Comparison of ENCODE assay signal across 1 cellular context in the genomic region with DNA sequence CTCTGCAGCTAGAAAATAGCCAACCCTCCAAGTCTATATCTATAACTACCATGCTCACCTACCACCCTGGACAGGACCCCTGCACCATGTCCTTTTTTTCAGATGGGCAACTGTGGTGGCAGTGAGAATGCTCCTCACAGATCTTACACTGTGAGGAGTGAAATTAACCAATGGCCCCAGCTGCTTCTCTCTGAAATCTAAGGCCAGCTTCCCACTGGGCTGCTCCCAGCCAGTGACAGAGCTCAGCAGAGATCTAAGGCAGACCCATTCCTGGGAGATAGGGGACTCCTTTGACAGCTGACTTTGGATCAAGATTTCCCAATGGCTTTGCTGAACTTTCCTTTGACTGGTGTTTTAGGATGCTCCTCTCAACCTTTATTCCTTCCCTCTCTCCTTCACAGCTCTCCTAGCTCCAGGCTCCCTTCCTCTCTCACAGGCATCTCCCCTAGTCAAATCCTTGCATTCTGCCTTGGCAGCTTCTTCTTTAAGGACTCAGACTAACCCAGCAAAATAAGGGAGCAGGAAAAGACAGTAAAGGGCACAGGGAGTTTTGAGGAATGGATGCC.
TF ChIP-seq lines count a peak whose summit lies in the region.

No MANE protein-coding gene starts in this region.

TF ChIP-seq in K562, 482 proteins besides CTCF, POLR2A, EP300 and RAD21:
- TF ChIP-seq, protein P1, sequence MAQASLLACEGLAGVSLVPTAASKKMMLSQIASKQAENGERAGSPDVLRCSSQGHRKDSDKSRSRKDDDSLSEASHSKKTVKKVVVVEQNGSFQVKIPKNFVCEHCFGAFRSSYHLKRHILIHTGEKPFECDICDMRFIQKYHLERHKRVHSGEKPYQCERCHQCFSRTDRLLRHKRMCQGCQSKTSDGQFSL (CRISPR knock-in tag; IDR thresholded peaks at IDR 0.05) = no peak
- TF ChIP-seq, protein P1 (tag; IDR thresholded peaks at IDR 0.05) = no peak
- TF ChIP-seq, protein P2, sequence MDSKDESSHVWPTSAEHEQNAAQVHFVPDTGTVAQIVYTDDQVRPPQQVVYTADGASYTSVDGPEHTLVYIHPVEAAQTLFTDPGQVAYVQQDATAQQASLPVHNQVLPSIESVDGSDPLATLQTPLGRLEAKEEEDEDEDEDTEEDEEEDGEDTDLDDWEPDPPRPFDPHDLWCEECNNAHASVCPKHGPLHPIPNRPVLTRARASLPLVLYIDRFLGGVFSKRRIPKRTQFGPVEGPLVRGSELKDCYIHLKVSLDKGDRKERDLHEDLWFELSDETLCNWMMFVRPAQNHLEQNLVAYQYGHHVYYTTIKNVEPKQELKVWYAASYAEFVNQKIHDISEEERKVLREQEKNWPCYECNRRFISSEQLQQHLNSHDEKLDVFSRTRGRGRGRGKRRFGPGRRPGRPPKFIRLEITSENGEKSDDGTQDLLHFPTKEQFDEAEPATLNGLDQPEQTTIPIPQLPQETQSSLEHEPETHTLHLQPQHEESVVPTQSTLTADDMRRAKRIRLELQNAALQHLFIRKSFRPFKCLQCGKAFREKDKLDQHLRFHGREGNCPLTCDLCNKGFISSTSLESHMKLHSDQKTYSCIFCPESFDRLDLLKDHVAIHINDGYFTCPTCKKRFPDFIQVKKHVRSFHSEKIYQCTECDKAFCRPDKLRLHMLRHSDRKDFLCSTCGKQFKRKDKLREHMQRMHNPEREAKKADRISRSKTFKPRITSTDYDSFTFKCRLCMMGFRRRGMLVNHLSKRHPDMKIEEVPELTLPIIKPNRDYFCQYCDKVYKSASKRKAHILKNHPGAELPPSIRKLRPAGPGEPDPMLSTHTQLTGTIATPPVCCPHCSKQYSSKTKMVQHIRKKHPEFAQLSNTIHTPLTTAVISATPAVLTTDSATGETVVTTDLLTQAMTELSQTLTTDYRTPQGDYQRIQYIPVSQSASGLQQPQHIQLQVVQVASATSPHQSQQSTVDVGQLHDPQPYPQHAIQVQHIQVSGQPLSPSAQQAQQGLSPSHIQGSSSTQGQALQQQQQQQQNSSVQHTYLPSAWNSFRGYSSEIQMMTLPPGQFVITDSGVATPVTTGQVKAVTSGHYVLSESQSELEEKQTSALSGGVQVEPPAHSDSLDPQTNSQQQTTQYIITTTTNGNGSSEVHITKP (IDR thresholded peaks at IDR 0.05; ENCODE audit: partially characterized antibody) = peak; percentile 94
- TF ChIP-seq ATF7 (IDR thresholded peaks at IDR 0.05) = peak; percentile 12; the same call in 1 of the 2 replicates
- TF ChIP-seq, protein P3, sequence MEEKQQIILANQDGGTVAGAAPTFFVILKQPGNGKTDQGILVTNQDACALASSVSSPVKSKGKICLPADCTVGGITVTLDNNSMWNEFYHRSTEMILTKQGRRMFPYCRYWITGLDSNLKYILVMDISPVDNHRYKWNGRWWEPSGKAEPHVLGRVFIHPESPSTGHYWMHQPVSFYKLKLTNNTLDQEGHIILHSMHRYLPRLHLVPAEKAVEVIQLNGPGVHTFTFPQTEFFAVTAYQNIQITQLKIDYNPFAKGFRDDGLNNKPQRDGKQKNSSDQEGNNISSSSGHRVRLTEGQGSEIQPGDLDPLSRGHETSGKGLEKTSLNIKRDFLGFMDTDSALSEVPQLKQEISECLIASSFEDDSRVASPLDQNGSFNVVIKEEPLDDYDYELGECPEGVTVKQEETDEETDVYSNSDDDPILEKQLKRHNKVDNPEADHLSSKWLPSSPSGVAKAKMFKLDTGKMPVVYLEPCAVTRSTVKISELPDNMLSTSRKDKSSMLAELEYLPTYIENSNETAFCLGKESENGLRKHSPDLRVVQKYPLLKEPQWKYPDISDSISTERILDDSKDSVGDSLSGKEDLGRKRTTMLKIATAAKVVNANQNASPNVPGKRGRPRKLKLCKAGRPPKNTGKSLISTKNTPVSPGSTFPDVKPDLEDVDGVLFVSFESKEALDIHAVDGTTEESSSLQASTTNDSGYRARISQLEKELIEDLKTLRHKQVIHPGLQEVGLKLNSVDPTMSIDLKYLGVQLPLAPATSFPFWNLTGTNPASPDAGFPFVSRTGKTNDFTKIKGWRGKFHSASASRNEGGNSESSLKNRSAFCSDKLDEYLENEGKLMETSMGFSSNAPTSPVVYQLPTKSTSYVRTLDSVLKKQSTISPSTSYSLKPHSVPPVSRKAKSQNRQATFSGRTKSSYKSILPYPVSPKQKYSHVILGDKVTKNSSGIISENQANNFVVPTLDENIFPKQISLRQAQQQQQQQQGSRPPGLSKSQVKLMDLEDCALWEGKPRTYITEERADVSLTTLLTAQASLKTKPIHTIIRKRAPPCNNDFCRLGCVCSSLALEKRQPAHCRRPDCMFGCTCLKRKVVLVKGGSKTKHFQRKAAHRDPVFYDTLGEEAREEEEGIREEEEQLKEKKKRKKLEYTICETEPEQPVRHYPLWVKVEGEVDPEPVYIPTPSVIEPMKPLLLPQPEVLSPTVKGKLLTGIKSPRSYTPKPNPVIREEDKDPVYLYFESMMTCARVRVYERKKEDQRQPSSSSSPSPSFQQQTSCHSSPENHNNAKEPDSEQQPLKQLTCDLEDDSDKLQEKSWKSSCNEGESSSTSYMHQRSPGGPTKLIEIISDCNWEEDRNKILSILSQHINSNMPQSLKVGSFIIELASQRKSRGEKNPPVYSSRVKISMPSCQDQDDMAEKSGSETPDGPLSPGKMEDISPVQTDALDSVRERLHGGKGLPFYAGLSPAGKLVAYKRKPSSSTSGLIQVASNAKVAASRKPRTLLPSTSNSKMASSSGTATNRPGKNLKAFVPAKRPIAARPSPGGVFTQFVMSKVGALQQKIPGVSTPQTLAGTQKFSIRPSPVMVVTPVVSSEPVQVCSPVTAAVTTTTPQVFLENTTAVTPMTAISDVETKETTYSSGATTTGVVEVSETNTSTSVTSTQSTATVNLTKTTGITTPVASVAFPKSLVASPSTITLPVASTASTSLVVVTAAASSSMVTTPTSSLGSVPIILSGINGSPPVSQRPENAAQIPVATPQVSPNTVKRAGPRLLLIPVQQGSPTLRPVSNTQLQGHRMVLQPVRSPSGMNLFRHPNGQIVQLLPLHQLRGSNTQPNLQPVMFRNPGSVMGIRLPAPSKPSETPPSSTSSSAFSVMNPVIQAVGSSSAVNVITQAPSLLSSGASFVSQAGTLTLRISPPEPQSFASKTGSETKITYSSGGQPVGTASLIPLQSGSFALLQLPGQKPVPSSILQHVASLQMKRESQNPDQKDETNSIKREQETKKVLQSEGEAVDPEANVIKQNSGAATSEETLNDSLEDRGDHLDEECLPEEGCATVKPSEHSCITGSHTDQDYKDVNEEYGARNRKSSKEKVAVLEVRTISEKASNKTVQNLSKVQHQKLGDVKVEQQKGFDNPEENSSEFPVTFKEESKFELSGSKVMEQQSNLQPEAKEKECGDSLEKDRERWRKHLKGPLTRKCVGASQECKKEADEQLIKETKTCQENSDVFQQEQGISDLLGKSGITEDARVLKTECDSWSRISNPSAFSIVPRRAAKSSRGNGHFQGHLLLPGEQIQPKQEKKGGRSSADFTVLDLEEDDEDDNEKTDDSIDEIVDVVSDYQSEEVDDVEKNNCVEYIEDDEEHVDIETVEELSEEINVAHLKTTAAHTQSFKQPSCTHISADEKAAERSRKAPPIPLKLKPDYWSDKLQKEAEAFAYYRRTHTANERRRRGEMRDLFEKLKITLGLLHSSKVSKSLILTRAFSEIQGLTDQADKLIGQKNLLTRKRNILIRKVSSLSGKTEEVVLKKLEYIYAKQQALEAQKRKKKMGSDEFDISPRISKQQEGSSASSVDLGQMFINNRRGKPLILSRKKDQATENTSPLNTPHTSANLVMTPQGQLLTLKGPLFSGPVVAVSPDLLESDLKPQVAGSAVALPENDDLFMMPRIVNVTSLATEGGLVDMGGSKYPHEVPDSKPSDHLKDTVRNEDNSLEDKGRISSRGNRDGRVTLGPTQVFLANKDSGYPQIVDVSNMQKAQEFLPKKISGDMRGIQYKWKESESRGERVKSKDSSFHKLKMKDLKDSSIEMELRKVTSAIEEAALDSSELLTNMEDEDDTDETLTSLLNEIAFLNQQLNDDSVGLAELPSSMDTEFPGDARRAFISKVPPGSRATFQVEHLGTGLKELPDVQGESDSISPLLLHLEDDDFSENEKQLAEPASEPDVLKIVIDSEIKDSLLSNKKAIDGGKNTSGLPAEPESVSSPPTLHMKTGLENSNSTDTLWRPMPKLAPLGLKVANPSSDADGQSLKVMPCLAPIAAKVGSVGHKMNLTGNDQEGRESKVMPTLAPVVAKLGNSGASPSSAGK (IDR thresholded peaks at IDR 0.05) = no peak
TF ChIP-seq in K562: peak in this region for 2.
